ENCODE assay signal across 8 cellular contexts in genomic region chr2:120722603-120723421, GRCh38. TPM values are rescaled to one million over a fixed set of nuclear protein-coding genes. Genes with fewer than 3 reads are reported as not detected.
A peak's percentile ranks its signal among the peaks of the same experiment; 100 is the strongest.
DNase-seq lines count a peak whose midpoint lies in the region; ATAC-seq, FAIRE-seq and TF ChIP-seq lines count a peak whose summit lies in the region.
"Had no signal": no experiment of that assay in that cellular context is flagged by ENCODE, and none has a peak within 500 bp of the region (broad histone marks: within the 10 kb centered on the region; RNA-seq: fewer than 3 reads in every experiment).

No MANE protein-coding gene starts in this region.

- TF ChIP-seq EP300 in stomach (IDR thresholded peaks at IDR 0.05) = no peak

- TF ChIP-seq CTCF in body of pancreas (IDR thresholded peaks at IDR 0.05) (no peak), stomach (IDR thresholded peaks at IDR 0.05) (no peak)

- H3K4me3 ChIP-seq in body of pancreas (no peak overlapping the region), stomach (no peak overlapping the region)

- 26 to 32% methylated on average over 10 of the region's 10 CpGs for WGBS in body of pancreas, 2 donors
- WGBS in stomach, 5 donors = 29 to 34% (median 32%) methylated on average over 10 of the region's 10 CpGs

- no peaks in the 10 kb centered on the region for H3K9me3 ChIP-seq in body of pancreas
- peaks cover 0 to 7% (median 3%) of the 10 kb centered on the region in 4 donors for H3K9me3 ChIP-seq in stomach

- H3K27me3 ChIP-seq in body of pancreas (no peaks in the 10 kb centered on the region), stomach (no peaks in the 10 kb centered on the region)

- peak; percentile 50 for ATAC-seq in body of pancreas

- H3K27ac ChIP-seq in body of pancreas = no peak overlapping the region
- no peak overlapping the region for H3K27ac ChIP-seq in stomach
- H3K27ac ChIP-seq in substantia nigra (ENCODE audit: low read depth, low read length, poor library complexity, severe bottlenecking) = no peak overlapping the region
- H3K27ac ChIP-seq: VCaP had no signal

- FAIRE-seq in HTR-8/SVneo (lab: Jason Lieb, UNC) = peak; percentile 80

- TF ChIP-seq POLR2A in body of pancreas (IDR thresholded peaks at IDR 0.05) (no peak), stomach (IDR thresholded peaks at IDR 0.05) (no peak)

- H3K36me3 ChIP-seq in body of pancreas (replicated peaks in 1 of 2; ENCODE audit: insufficient read depth in 1 of 2, low read depth in 2 of 2) (no peaks in the 10 kb centered on the region), stomach (no peaks in the 10 kb centered on the region)

- DNase-seq in HTR-8/SVneo (ENCODE audit: insufficient read length, low spot score) (peak; percentile 52), body of pancreas (peak in 1 of 4 donors; percentile 20), iPS-NIHi11 (ENCODE audit: low spot score) (peak; percentile 30), stomach (peak; percentile 14), SK-N-DZ (ENCODE audit: low spot score) (no peak), epidermal melanocyte (ENCODE audit: insufficient read length, low spot score) (no peak), substantia nigra (lab: John Stamatoyannopoulos, UW) (no peak)

- H3K4me1 ChIP-seq in body of pancreas (no peaks in the 10 kb centered on the region), stomach (peaks cover 0 to 6% (median 0%) of the 10 kb centered on the region in 4 donors)

- intact Hi-C loops in body of pancreas (cut with DNase I) = no loop called here
- intact Hi-C loops in stomach (cut with DNase I; ENCODE audit: low total_unique reads) = no loop called here

RNA-seq across cellular contexts. Expression of gene GLI2, which starts 12.9 kb away (rescaled TPM):
- total RNA-seq in body of pancreas = 1 to 10 TPM; 1.0 to 1.3 TPM
- total RNA-seq in stomach = 1 to 10 TPM in 2 of 5 donors, under 1 TPM in 2, not detected in 1; 0.45 to 2.8 (median 1.6) TPM
- under 1 TPM; 0.60 to 0.68 (median 0.61) TPM for polyA plus RNA-seq in stomach
- 5.9 and 6.5 TPM in 2 replicates for polyA plus RNA-seq in SK-N-DZ (2014; cell fraction: cytosol; rRNA removed)
- 7.2 and 10.6 TPM in 2 replicates for polyA plus RNA-seq in SK-N-DZ (2014; cell fraction: nucleus; rRNA removed)

Comparison
In these comparisons a context has a peak if more than half of its experiments do, and no peak if none do; other contexts are left out.
1. DNase-seq: peak in HTR-8/SVneo (single experiment), iPS-NIHi11 (single experiment) and stomach (single experiment); none in SK-N-DZ (single experiment), epidermal melanocyte (single experiment) and substantia nigra (0 of 49).